ENCODE assay signal across 8 cellular contexts in the genomic region with DNA sequence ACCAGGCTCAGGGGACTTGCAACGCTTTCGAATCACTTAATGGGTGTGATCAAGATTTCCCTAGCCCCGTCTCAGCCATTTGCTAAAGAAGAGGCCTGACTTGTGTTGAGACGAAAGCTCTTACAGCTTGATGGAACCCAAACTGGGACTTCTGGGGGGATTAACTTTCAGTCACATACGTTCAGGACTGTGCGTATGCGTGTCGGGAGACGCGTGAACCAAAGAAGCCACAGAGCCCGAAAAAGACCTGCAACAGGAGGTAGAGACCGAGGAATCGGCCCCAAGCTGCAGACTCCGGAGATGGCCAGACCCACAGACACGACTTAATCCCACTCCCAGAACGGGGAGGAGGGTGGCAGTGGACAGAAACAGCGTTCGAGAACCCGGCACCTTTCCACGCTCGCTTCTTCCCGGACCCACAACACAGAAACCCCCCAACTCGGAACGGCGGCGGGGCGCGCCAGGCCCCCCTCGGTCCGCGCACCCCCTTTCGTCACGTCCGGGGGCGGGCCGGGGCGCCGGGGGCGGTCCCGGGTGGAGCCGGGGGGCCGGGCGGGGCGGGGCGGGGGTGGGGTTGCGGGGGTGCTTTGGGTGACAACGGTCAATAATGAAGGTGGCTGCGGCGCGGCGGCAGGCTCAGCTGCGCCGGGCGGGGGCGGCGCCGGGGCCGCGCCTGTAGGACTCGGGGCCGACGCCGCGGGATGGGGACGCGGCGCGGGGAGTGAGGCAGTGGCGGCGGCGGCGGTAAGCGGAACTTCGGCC. TPM values are rescaled to one million over a fixed set of nuclear protein-coding genes. Genes with fewer than 3 reads are reported as not detected.
A peak's percentile ranks its signal among the peaks of the same experiment; 100 is the strongest.
DNase-seq lines count a peak whose midpoint lies in the region; ATAC-seq and TF ChIP-seq lines count a peak whose summit lies in the region.

A gene (plus strand): TSS at position 604 of the 762 bp plus-strand sequence. CDS start 256 bp downstream, outside the sequence.

- H2AFZ ChIP-seq in PC-3 (ENCODE audit: low read length) = peak within 1 kb of the TSS; percentile 100

- intact Hi-C loops in PC-3 (cut with micrococcal nuclease) = loop anchor here (5.0 kb wide), 1 partner anchor 94 kb away; no protein-coding TSS in a partner anchor

- ATAC-seq in GM21360 (IDR thresholded peaks at IDR 0.05; ENCODE audit: unreplicated experiment) = peak; percentile 65
- ATAC-seq in PC-3 = peak; percentile 70

- POLR2A ChIA-PET in PC-3 (lab: Charles Lee; ENCODE audit: unreplicated experiment) = no interaction called here

- TSS peak; percentile 90 for BruUV-seq in PC-3 (replicated peaks; lab: Mats Ljungman, UMichigan)

- H3K4me3 ChIP-seq in PC-3 (ENCODE audit: low read length) = peak within 1 kb of the TSS; percentile 81

- peaks cover 40% of the 10 kb centered on the region for H3K79me2 ChIP-seq in PC-3 (ENCODE audit: low read length)

- H3K36me3 ChIP-seq in PC-3 (ENCODE audit: low read depth, low read length) = no peaks in the 10 kb centered on the region

- peak within 1 kb of the TSS; percentile 94 for H3K4me2 ChIP-seq in PC-3 (ENCODE audit: low read length)

- H3K9me3 ChIP-seq in PC-3 (ENCODE audit: low read length) = no peaks in the 10 kb centered on the region

- H3K27ac ChIP-seq in PC-3 (ENCODE audit: low read length) (peak within 1 kb of the TSS; percentile 32), epithelial cell of prostate (peak within 1 kb of the TSS; percentile 80)

- TF ChIP-seq CTCF in PC-3 (conservative IDR thresholded peaks at IDR 0.05; ENCODE audit: low read depth, low read length) = no peak

- no peaks in the 10 kb centered on the region for H3K27me3 ChIP-seq in PC-3 (ENCODE audit: low read length)

- CTCF ChIA-PET in PC-3 (lab: Charles Lee) = interaction anchor here (0.6 kb wide), 1 partner anchor 86 kb away, joined by 3 read pairs; no protein-coding TSS in a partner anchor

- peak within 1 kb of the TSS; percentile 85 for H3K9ac ChIP-seq in PC-3 (ENCODE audit: low read length)

- H3F3A ChIP-seq in PC-3 (ENCODE audit: low read length, unreplicated experiment) = no peaks in the 10 kb centered on the region

- H3K4me1 ChIP-seq in PC-3 (ENCODE audit: insufficient read depth, low read length) = peaks cover 16% of the 10 kb centered on the region

- DNase-seq in D341Med (ENCODE audit: low spot score) (peak; percentile 97), HT1080 (ENCODE audit: low read depth) (peak; percentile 66), PC-3 (peak; percentile 62), activated T-cell treated with anti-CD3 and anti-CD28 coated beads for 48 hours (ENCODE audit: low read depth) (peak; percentile 74), epithelial cell of prostate (ENCODE audit: low read depth, low spot score) (no peak), mucosa of gallbladder (ENCODE audit: low spot score) (peak; percentile 63)
- DNase-seq in stimulated activated CD8-positive, alpha-beta memory T cell treated with anti-CD3 and anti-CD28 coated beads, Interleukin-4, amount 100 ng/mL, for 24 hours (ENCODE audit: low read depth) = peak; percentile 69

- no peaks in the 10 kb centered on the region for H3K9me2 ChIP-seq in PC-3 (replicated peaks; ENCODE audit: low read length)

- no peaks in the 10 kb centered on the region for H4K20me1 ChIP-seq in PC-3 (ENCODE audit: low read length)

RNA-seq across cellular contexts. Expression of the gene that starts here (rescaled TPM):
- 30.3 and 41.8 TPM in 2 replicates for total RNA-seq in HT1080 (2014; rRNA removed; shearing (Covaris generic))
- polyA plus RNA-seq in HT1080 (2015; cell fraction: cytosol; rRNA removed) = 43.3 and 60.6 TPM in 2 replicates
- polyA plus RNA-seq in HT1080 (2015; cell fraction: nucleus; rRNA removed) = 51.5 and 52.7 TPM in 2 replicates
- total RNA-seq in PC-3 (2014; rRNA removed) (48.8 and 56.2 TPM in 2 replicates), mucosa of gallbladder (89.9 TPM)
